ENCODE assay signal across 15 cellular contexts in the genomic region with DNA sequence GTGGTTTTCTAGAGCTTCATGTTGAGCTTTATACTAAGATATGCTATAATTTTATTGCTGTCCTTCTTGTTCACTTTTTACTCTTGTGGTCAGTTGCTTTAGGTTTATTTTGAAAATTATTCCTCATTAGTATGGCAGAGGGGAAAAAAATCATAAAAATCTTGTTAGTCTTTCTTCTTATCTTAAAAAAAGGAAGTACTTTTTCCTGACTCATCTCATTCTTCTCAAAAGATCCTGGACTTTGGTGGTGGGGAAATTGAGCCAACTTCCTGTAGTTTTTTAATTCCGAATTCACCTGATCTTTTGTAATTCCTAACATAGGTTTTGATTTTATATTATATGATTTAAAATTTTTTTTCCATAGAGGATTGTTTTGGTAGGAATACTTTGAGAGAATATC. TPM values are rescaled to one million over a fixed set of nuclear protein-coding genes. Genes with fewer than 3 reads are reported as not detected.
A peak's percentile ranks its signal among the peaks of the same experiment; 100 is the strongest.
DNase-seq lines count a peak whose midpoint lies in the region; ATAC-seq, FAIRE-seq and TF ChIP-seq lines count a peak whose summit lies in the region.
"Had no signal": no experiment of that assay in that cellular context is flagged by ENCODE, and none has a peak within 500 bp of the region (broad histone marks: within the 10 kb centered on the region; RNA-seq: fewer than 3 reads in every experiment).

No MANE protein-coding gene starts in this region.

- H3K4me2 ChIP-seq in Loucy (ENCODE audit: low read depth, low read length, poor library complexity, severe bottlenecking) (peak overlapping the region; percentile 28), K562 (ENCODE audit: insufficient read depth, low read length) (no peak overlapping the region)

- no peaks in the 10 kb centered on the region for H3K27me3 Mint-ChIP-seq in activated naive CD4-positive, alpha-beta T cell treated with anti-CD3 and anti-CD28 coated beads, Interleukin-2, amount 50 U/mL, for 24 hours
- H3K27me3 Mint-ChIP-seq in activated CD4-positive, alpha-beta T cell treated with anti-CD3 and anti-CD28 coated beads, Interleukin-2, amount 10 ng/mL, durations not matched to agents 24 days and 14 days: no peaks in the 10 kb centered on the region
- no peaks in the 10 kb centered on the region for H3K27me3 Mint-ChIP-seq in endodermal cell (ENCODE audit: insufficient read depth)

- H3K4me1 ChIP-seq in Loucy (ENCODE audit: insufficient read depth, low read length, poor library complexity, severe bottlenecking): peaks cover 12% of the 10 kb centered on the region
- peaks cover 10 to 15% of the 10 kb centered on the region in 2 experiments; a peak in 4 of 5 replicates for H3K4me1 ChIP-seq in K562 (replicated peaks in 1 of 2; ENCODE audit: control insufficient read depth in 2 of 2, insufficient read depth in 2 of 2, low read length in 2 of 2)
- no peaks in the 10 kb centered on the region for H3K4me1 ChIP-seq in endodermal cell (ENCODE audit: control insufficient read depth, insufficient read depth, low read length)

- no peak for TF ChIP-seq RAD21 in K562 (CRISPR knock-in tag; conservative IDR thresholded peaks at IDR 0.05 in 1 of 2, IDR thresholded peaks at IDR 0.05 in 1 of 2)

- H3K36me3 ChIP-seq in Loucy (ENCODE audit: insufficient read depth, low read length) (peaks cover 14% of the 10 kb centered on the region; the same call in 1 of the 2 replicates), K562 (ENCODE audit: control insufficient read depth, insufficient read depth, low read length) (peaks cover 38% of the 10 kb centered on the region), endodermal cell (ENCODE audit: control insufficient read depth, insufficient read depth, low read length) (peaks cover 34% of the 10 kb centered on the region)

- no peak for ATAC-seq in K562
- ATAC-seq in GM21423 (IDR thresholded peaks at IDR 0.05; ENCODE audit: unreplicated experiment): no peak
- ATAC-seq: Panc1 had no signal

- no peak overlapping the region for H3K4me3 Mint-ChIP-seq in activated naive CD4-positive, alpha-beta T cell treated with anti-CD3 and anti-CD28 coated beads, Interleukin-2, amount 50 U/mL, for 24 hours
- no peak overlapping the region for H3K4me3 Mint-ChIP-seq in activated CD4-positive, alpha-beta T cell treated with anti-CD3 and anti-CD28 coated beads, Interleukin-2, amount 10 ng/mL, durations not matched to agents 24 days and 14 days
- no peak overlapping the region for H3K4me3 Mint-ChIP-seq in endodermal cell

- H3K9me3 ChIP-seq in Loucy (ENCODE audit: insufficient read depth, low read depth, low read length) (no peaks in the 10 kb centered on the region), K562 (replicated peaks; ENCODE audit: control insufficient read depth, insufficient read depth, low read depth, low read length) (no peaks in the 10 kb centered on the region), endodermal cell (ENCODE audit: control insufficient read depth, low read length) (no peaks in the 10 kb centered on the region)
- H3K9me3 ChIP-seq: BE2C had no signal

- H3K9me1 ChIP-seq in K562 (ENCODE audit: control insufficient read depth, insufficient read depth, low read length): no peaks in the 10 kb centered on the region

- DNase-seq in activated naive CD4-positive, alpha-beta T cell treated with Interleukin-2 at 50 U/mL for 16 hours: no peak
- peak in 1 of 4 experiments; percentile 15 for DNase-seq in K562 (ENCODE audit: extremely low read depth in 1 of 4, low spot score in 3 of 4)
- DNase-seq in activated CD4-positive, alpha-beta T cell treated with anti-CD3 and anti-CD28 coated beads, Interleukin-2, amount 10 ng/mL, durations not matched to agents 24 days and 14 days: no peak
- no peak for DNase-seq in activated CD4-positive, alpha-beta T cell treated with anti-CD3 and anti-CD28 coated beads, Interleukin-2, amount 50 U/mL, for 48 hours
- no peak for DNase-seq in endodermal cell
- DNase-seq: BE2C, NCI-H1092 treated with DMSO at 0.1 percent for 48 hours, NCI-H1694 treated with DMSO at 0.1 percent for 48 hours, NCI-H69, Right ventricle myocardium superior had no signal

- in situ Hi-C loops in K562 (cut with MboI): no loop called here

- no peak overlapping the region for H3K9ac ChIP-seq in Loucy (ENCODE audit: low read depth, low read length, poor library complexity, severe bottlenecking)
- no peak overlapping the region for H3K9ac ChIP-seq in K562 (ENCODE audit: insufficient read depth in 1 of 2, low read depth in 2 of 2, low read length in 2 of 2)
- no peak overlapping the region for H3K9ac ChIP-seq in endodermal cell (ENCODE audit: extremely low read depth, low read length, poor library complexity, severe bottlenecking)

- intact Hi-C loops in K562 (cut with micrococcal nuclease): no loop called here
- intact Hi-C loops in activated CD4-positive, alpha-beta T cell treated with anti-CD3 and anti-CD28 coated beads, Interleukin-2, amount 10 ng/mL, durations not matched to agents 24 days and 14 days (cut with micrococcal nuclease): loop anchor here (10.0 kb wide), 3 partner anchors 83 to 263 kb away; partner anchors contain the start of genes FNDC4, GCKR, PPM1G and ZNF512

- no peak for TF ChIP-seq POLR2A in K562 (conservative IDR thresholded peaks at IDR 0.05)

- no peaks in the 10 kb centered on the region for H4K20me1 ChIP-seq in Loucy (ENCODE audit: insufficient read depth, low read length, poor library complexity, severe bottlenecking)
- no peaks in the 10 kb centered on the region for H4K20me1 ChIP-seq in K562 (replicated peaks; ENCODE audit: control insufficient read depth, insufficient read depth, low read length)

- TF ChIP-seq EP300 in K562 (IDR thresholded peaks at IDR 0.05; ENCODE audit: low read length): no peak

- H3K27ac ChIP-seq in K562 (ENCODE audit: extremely low read depth, low read depth, low read length): peak overlapping the region; percentile 25; the same call in 1 of the 3 replicates
- no peak overlapping the region for H3K27ac ChIP-seq in endodermal cell (ENCODE audit: low read depth, low read length)

- H3K4me3 ChIP-seq in Loucy (ENCODE audit: low read length, poor library complexity, severe bottlenecking) (no peak overlapping the region), K562 (no peak overlapping the region), endodermal cell (ENCODE audit: low read length) (no peak overlapping the region)

- CTCF ChIA-PET in K562 (lab: Yijun Ruan, JAX; ENCODE audit: low intra/inter-chr PET ratio): no interaction called here

- TF ChIP-seq CTCF in Loucy (conservative IDR thresholded peaks at IDR 0.05; ENCODE audit: low read length) (no peak), K562 (IDR thresholded peaks at IDR 0.05 in 2 of 3, conservative IDR thresholded peaks at IDR 0.05 in 1 of 3; ENCODE audit: insufficient read depth in 2 of 3, low read depth in 1 of 3, low read length in 3 of 3) (no peak), endodermal cell (conservative IDR thresholded peaks at IDR 0.05) (no peak)

- peaks cover 30% of the 10 kb centered on the region for H3K79me2 ChIP-seq in Loucy (ENCODE audit: insufficient read depth, low read length)
- H3K79me2 ChIP-seq in K562 (ENCODE audit: control insufficient read depth, insufficient read depth, low read length): peaks cover 40% of the 10 kb centered on the region

- no peaks in the 10 kb centered on the region for H3K9me3 Mint-ChIP-seq in activated naive CD4-positive, alpha-beta T cell treated with anti-CD3 and anti-CD28 coated beads, Interleukin-2, amount 50 U/mL, for 24 hours
- no peaks in the 10 kb centered on the region for H3K9me3 Mint-ChIP-seq in activated CD4-positive, alpha-beta T cell treated with anti-CD3 and anti-CD28 coated beads, Interleukin-2, amount 10 ng/mL, durations not matched to agents 24 days and 14 days
- H3K9me3 Mint-ChIP-seq in endodermal cell: no peaks in the 10 kb centered on the region

- H3K27me3 ChIP-seq in Loucy (ENCODE audit: insufficient read depth, low read length, poor library complexity, severe bottlenecking) (no peaks in the 10 kb centered on the region), K562 (ENCODE audit: control insufficient read depth in 2 of 2, insufficient read depth in 2 of 2, low read length in 2 of 2) (no peaks in the 10 kb centered on the region), endodermal cell (ENCODE audit: control insufficient read depth, insufficient read depth, low read length, poor library complexity, severe bottlenecking) (no peaks in the 10 kb centered on the region)
- H3K27me3 ChIP-seq: BE2C had no signal

- H2AFZ ChIP-seq in Loucy (ENCODE audit: low read length) (no peak overlapping the region), K562 (ENCODE audit: low read depth, low read length) (no peak overlapping the region)

- peaks cover 53% of the 10 kb centered on the region for H3K4me1 Mint-ChIP-seq in activated naive CD4-positive, alpha-beta T cell treated with anti-CD3 and anti-CD28 coated beads, Interleukin-2, amount 50 U/mL, for 24 hours
- peaks cover 26% of the 10 kb centered on the region for H3K4me1 Mint-ChIP-seq in activated CD4-positive, alpha-beta T cell treated with anti-CD3 and anti-CD28 coated beads, Interleukin-2, amount 10 ng/mL, durations not matched to agents 24 days and 14 days
- peaks cover 11% of the 10 kb centered on the region for H3K4me1 Mint-ChIP-seq in endodermal cell

- no peak for FAIRE-seq in K562 (lab: Jason Lieb, UNC)
- FAIRE-seq: H54 had no signal

- H3K9me2 ChIP-seq in Loucy (replicated peaks; ENCODE audit: low read depth, low read length): no peaks in the 10 kb centered on the region

- no TSS peak for BruUV-seq in K562 (replicated peaks; lab: Mats Ljungman, UMichigan)

- H3K36me3 Mint-ChIP-seq in activated naive CD4-positive, alpha-beta T cell treated with anti-CD3 and anti-CD28 coated beads, Interleukin-2, amount 50 U/mL, for 24 hours: peaks cover 17% of the 10 kb centered on the region
- peaks cover 40% of the 10 kb centered on the region for H3K36me3 Mint-ChIP-seq in activated CD4-positive, alpha-beta T cell treated with anti-CD3 and anti-CD28 coated beads, Interleukin-2, amount 10 ng/mL, durations not matched to agents 24 days and 14 days (ENCODE audit: low read depth)
- H3K36me3 Mint-ChIP-seq in endodermal cell (ENCODE audit: low read depth): peaks cover 47% of the 10 kb centered on the region

- POLR2A ChIA-PET in K562 (lab: Yijun Ruan, JAX): no interaction called here

- peak overlapping the region; percentile 77 for H3K27ac Mint-ChIP-seq in activated naive CD4-positive, alpha-beta T cell treated with anti-CD3 and anti-CD28 coated beads, Interleukin-2, amount 50 U/mL, for 24 hours
- no peak overlapping the region for H3K27ac Mint-ChIP-seq in activated CD4-positive, alpha-beta T cell treated with anti-CD3 and anti-CD28 coated beads, Interleukin-2, amount 10 ng/mL, durations not matched to agents 24 days and 14 days
- no peak overlapping the region for H3K27ac Mint-ChIP-seq in endodermal cell

- no peaks in the 10 kb centered on the region for H3F3A ChIP-seq in Loucy (ENCODE audit: low read depth)

- WGBS in K562 (ENCODE audit: insufficient coverage, low coverage, missing lambda C conversion rate): 31% methylated on average over 1 of the region's 1 CpG
- no CpG with 5 or more reads among the region's 1 CpG for WGBS in endodermal cell (ENCODE audit: insufficient coverage in 1 of 2, insufficient read length in 1 of 2), 2 experiments

RNA-seq across cellular contexts. Expression of gene SLC4A1AP, which starts 3.8 kb away (rescaled TPM):
- 12.6 and 30.6 TPM in 2 replicates for total RNA-seq in K562 (2011; cell fraction: chromatin; rRNA removed; ENCODE audit: low replicate concordance)
- 8.3 and 9.2 TPM in 2 replicates for total RNA-seq in K562 (2011; cell fraction: nucleolus; rRNA removed)
- total RNA-seq in K562 (2011; cell fraction: nucleoplasm; rRNA removed): 13.4 and 13.7 TPM in 2 replicates
- total RNA-seq in K562 (2014; rRNA removed) (33.0 and 35.9 TPM in 2 replicates), K562 (2014; rRNA removed; fragmentation: Illumina TruSeq; extraction: Trizol) (35.3 and 38.5 TPM in 2 replicates), K562 (2015; rRNA removed; fragmentation: Illumina TruSeq; extraction: Trizol) (36.1 and 40.5 TPM in 2 replicates), K562 (2021) (23.4 and 25.6 TPM in 2 replicates), endodermal cell (10 to 100 TPM; 24.7 to 24.9 TPM)
- polyA plus RNA-seq in K562 (2011; rRNA removed) (14.8 and 16.6 TPM in 2 replicates), K562 (2014; fragmentation: Illumina TruSeq; extraction: Trizol) (36.2 and 39.9 TPM in 2 replicates), K562 (2014; fragmentation: Nextera tagmentation; extraction: Ambion mirVana) (10 to 100 TPM in 1 of 2 experiments, 1 to 10 TPM in 1; 8.1 to 13.3 TPM), K562 (2014; rRNA removed) (33.7 and 37.0 TPM in 2 replicates)
- polyA plus RNA-seq in K562 (2011; cell fraction: cytosol; rRNA removed): 9.9 and 13.5 TPM in 2 replicates
- 10.7 and 11.9 TPM in 2 replicates for polyA plus RNA-seq in K562 (2011; cell fraction: nucleus; rRNA removed)
- 21.8 and 23.1 TPM in 2 replicates for polyA plus RNA-seq in K562 (2012)
- 15.4 and 15.9 TPM in 2 replicates for polyA minus RNA-seq in K562 (2011; rRNA and poly(A)+ RNA removed)
- 9.6 and 13.6 TPM in 2 replicates for polyA minus RNA-seq in K562 (2011; cell fraction: cytosol; rRNA and poly(A)+ RNA removed)
- polyA minus RNA-seq in K562 (2011; cell fraction: nucleus; rRNA and poly(A)+ RNA removed): 8.3 and 14.3 TPM in 2 replicates
- total RNA-seq in activated CD4-positive, alpha-beta T cell treated with anti-CD3 and anti-CD28 coated beads, Interleukin-2, amount 10 ng/mL, durations not matched to agents 24 days and 14 days: 27.1 and 28.7 TPM in 2 replicates
- 23.7 TPM for polyA plus RNA-seq in endodermal cell (2013, experiment 1 of 2)
- 26.1 TPM for polyA plus RNA-seq in endodermal cell (2013, experiment 2 of 2)

RNA-seq across cellular contexts. Expression of gene SUPT7L, which starts 4.0 kb away (rescaled TPM):
- total RNA-seq in K562 (2011; cell fraction: chromatin; rRNA removed; ENCODE audit: low replicate concordance): 36.5 and 68.4 TPM in 2 replicates
- 43.0 and 53.8 TPM in 2 replicates for total RNA-seq in K562 (2011; cell fraction: nucleolus; rRNA removed)
- 48.5 and 58.2 TPM in 2 replicates for total RNA-seq in K562 (2011; cell fraction: nucleoplasm; rRNA removed)
- 22.0 and 28.6 TPM in 2 replicates for total RNA-seq in K562 (2014; rRNA removed)
- total RNA-seq in K562 (2014; rRNA removed; fragmentation: Illumina TruSeq; extraction: Trizol): 39.6 and 40.3 TPM in 2 replicates
- total RNA-seq in K562 (2015; rRNA removed; fragmentation: Illumina TruSeq; extraction: Trizol): 39.6 and 40.2 TPM in 2 replicates
- total RNA-seq in K562 (2021): 38.1 and 38.6 TPM in 2 replicates
- polyA plus RNA-seq in K562 (2011; rRNA removed): 72.8 and 82.6 TPM in 2 replicates
- polyA plus RNA-seq in K562 (2011; cell fraction: cytosol; rRNA removed): 44.5 and 62.1 TPM in 2 replicates
- polyA plus RNA-seq in K562 (2011; cell fraction: nucleus; rRNA removed): 185 and 214 TPM in 2 replicates
- 32.5 and 61.1 TPM in 2 replicates for polyA plus RNA-seq in K562 (2012)
- 52.6 and 58.8 TPM in 2 replicates for polyA plus RNA-seq in K562 (2014; fragmentation: Illumina TruSeq; extraction: Trizol)
- 10 to 100 TPM; 25.1 to 40.1 TPM for polyA plus RNA-seq in K562 (2014; fragmentation: Nextera tagmentation; extraction: Ambion mirVana)
- polyA plus RNA-seq in K562 (2014; rRNA removed): 46.2 and 50.8 TPM in 2 replicates
- 40.4 and 42.9 TPM in 2 replicates for polyA minus RNA-seq in K562 (2011; rRNA and poly(A)+ RNA removed)
- 26.5 and 30.2 TPM in 2 replicates for polyA minus RNA-seq in K562 (2011; cell fraction: cytosol; rRNA and poly(A)+ RNA removed)
- polyA minus RNA-seq in K562 (2011; cell fraction: nucleus; rRNA and poly(A)+ RNA removed): 58.3 and 79.8 TPM in 2 replicates
- total RNA-seq in activated CD4-positive, alpha-beta T cell treated with anti-CD3 and anti-CD28 coated beads, Interleukin-2, amount 10 ng/mL, durations not matched to agents 24 days and 14 days: 33.3 and 34.5 TPM in 2 replicates
- total RNA-seq in endodermal cell: 10 to 100 TPM; 43.3 to 43.9 TPM
- 40.9 TPM for polyA plus RNA-seq in endodermal cell (2013, experiment 1 of 2)
- polyA plus RNA-seq in endodermal cell (2013, experiment 2 of 2): 36.3 TPM

RNA-seq across cellular contexts. Expression of gene GPN1, which starts 38.6 kb away (rescaled TPM):
- total RNA-seq in K562 (2011; cell fraction: chromatin; rRNA removed; ENCODE audit: low replicate concordance): 32.8 and 34.8 TPM in 2 replicates
- 26.7 and 30.8 TPM in 2 replicates for total RNA-seq in K562 (2011; cell fraction: nucleolus; rRNA removed)
- total RNA-seq in K562 (2011; cell fraction: nucleoplasm; rRNA removed): 38.6 and 50.1 TPM in 2 replicates
- total RNA-seq in K562 (2014; rRNA removed): 23.4 and 34.7 TPM in 2 replicates
- 48.2 and 54.7 TPM in 2 replicates for total RNA-seq in K562 (2014; rRNA removed; fragmentation: Illumina TruSeq; extraction: Trizol)
- total RNA-seq in K562 (2015; rRNA removed; fragmentation: Illumina TruSeq; extraction: Trizol): 41.9 and 43.6 TPM in 2 replicates
- total RNA-seq in K562 (2021): 39.6 and 40.4 TPM in 2 replicates
- polyA plus RNA-seq in K562 (2011; rRNA removed): 80.4 and 98.1 TPM in 2 replicates
- 34.8 and 49.4 TPM in 2 replicates for polyA plus RNA-seq in K562 (2011; cell fraction: cytosol; rRNA removed)
- 24.9 and 35.2 TPM in 2 replicates for polyA plus RNA-seq in K562 (2011; cell fraction: nucleus; rRNA removed)
- 38.9 and 47.2 TPM in 2 replicates for polyA plus RNA-seq in K562 (2012)
- 58.2 and 64.9 TPM in 2 replicates for polyA plus RNA-seq in K562 (2014; fragmentation: Illumina TruSeq; extraction: Trizol)
- 100 to 1,000 TPM; 131 to 171 TPM for polyA plus RNA-seq in K562 (2014; fragmentation: Nextera tagmentation; extraction: Ambion mirVana)
- 43.7 and 45.8 TPM in 2 replicates for polyA plus RNA-seq in K562 (2014; rRNA removed)
- polyA minus RNA-seq in K562 (2011; rRNA and poly(A)+ RNA removed): 69.4 and 75.5 TPM in 2 replicates
- polyA minus RNA-seq in K562 (2011; cell fraction: cytosol; rRNA and poly(A)+ RNA removed): 13.7 and 33.6 TPM in 2 replicates
- 28.9 and 39.1 TPM in 2 replicates for polyA minus RNA-seq in K562 (2011; cell fraction: nucleus; rRNA and poly(A)+ RNA removed)
- 51.0 and 55.4 TPM in 2 replicates for total RNA-seq in activated CD4-positive, alpha-beta T cell treated with anti-CD3 and anti-CD28 coated beads, Interleukin-2, amount 10 ng/mL, durations not matched to agents 24 days and 14 days
- 10 to 100 TPM; 49.6 to 51.5 TPM for total RNA-seq in endodermal cell
- 57.9 TPM for polyA plus RNA-seq in endodermal cell (2013, experiment 1 of 2)
- polyA plus RNA-seq in endodermal cell (2013, experiment 2 of 2): 56.3 TPM

RNA-seq across cellular contexts. Expression of gene CCDC121, which starts 38.6 kb away (rescaled TPM):
- 3.0 and 6.7 TPM in 2 replicates for total RNA-seq in K562 (2011; cell fraction: chromatin; rRNA removed; ENCODE audit: low replicate concordance)
- 2.2 and 3.0 TPM in 2 replicates for total RNA-seq in K562 (2011; cell fraction: nucleolus; rRNA removed)
- 3.1 and 3.9 TPM in 2 replicates for total RNA-seq in K562 (2011; cell fraction: nucleoplasm; rRNA removed)
- total RNA-seq in K562 (2014; rRNA removed) (3.3 and 5.2 TPM in 2 replicates), K562 (2014; rRNA removed; fragmentation: Illumina TruSeq; extraction: Trizol) (4.2 TPM in 2 replicates), K562 (2015; rRNA removed; fragmentation: Illumina TruSeq; extraction: Trizol) (4.1 TPM in 2 replicates), K562 (2021) (3.3 TPM in 2 replicates), endodermal cell (1 to 10 TPM; 4.6 to 5.3 TPM)
- polyA plus RNA-seq in K562 (2011; rRNA removed) (4.4 TPM in 2 replicates), K562 (2014; fragmentation: Illumina TruSeq; extraction: Trizol) (4.7 and 5.2 TPM in 2 replicates), K562 (2014; fragmentation: Nextera tagmentation; extraction: Ambion mirVana) (1 to 10 TPM; 2.2 to 4.2 TPM), K562 (2014; rRNA removed) (3.2 and 3.4 TPM in 2 replicates)
- 1.3 and 2.2 TPM in 2 replicates for polyA plus RNA-seq in K562 (2011; cell fraction: cytosol; rRNA removed)
- polyA plus RNA-seq in K562 (2011; cell fraction: nucleus; rRNA removed): 2.9 and 5.5 TPM in 2 replicates
- polyA plus RNA-seq in K562 (2012): 2.5 and 4.2 TPM in 2 replicates
- polyA minus RNA-seq in K562 (2011; rRNA and poly(A)+ RNA removed): 2.6 and 3.7 TPM in 2 replicates
- 1.2 and 1.5 TPM in 2 replicates for polyA minus RNA-seq in K562 (2011; cell fraction: cytosol; rRNA and poly(A)+ RNA removed)
- polyA minus RNA-seq in K562 (2011; cell fraction: nucleus; rRNA and poly(A)+ RNA removed): 2.8 and 6.2 TPM in 2 replicates
- total RNA-seq in activated CD4-positive, alpha-beta T cell treated with anti-CD3 and anti-CD28 coated beads, Interleukin-2, amount 10 ng/mL, durations not matched to agents 24 days and 14 days: 0.54 and 0.63 TPM in 2 replicates
- 6.3 TPM for polyA plus RNA-seq in endodermal cell (2013, experiment 1 of 2)
- 5.4 TPM for polyA plus RNA-seq in endodermal cell (2013, experiment 2 of 2)
